Comparison of ENCODE assay signal across 15 cellular contexts in the genomic region with DNA sequence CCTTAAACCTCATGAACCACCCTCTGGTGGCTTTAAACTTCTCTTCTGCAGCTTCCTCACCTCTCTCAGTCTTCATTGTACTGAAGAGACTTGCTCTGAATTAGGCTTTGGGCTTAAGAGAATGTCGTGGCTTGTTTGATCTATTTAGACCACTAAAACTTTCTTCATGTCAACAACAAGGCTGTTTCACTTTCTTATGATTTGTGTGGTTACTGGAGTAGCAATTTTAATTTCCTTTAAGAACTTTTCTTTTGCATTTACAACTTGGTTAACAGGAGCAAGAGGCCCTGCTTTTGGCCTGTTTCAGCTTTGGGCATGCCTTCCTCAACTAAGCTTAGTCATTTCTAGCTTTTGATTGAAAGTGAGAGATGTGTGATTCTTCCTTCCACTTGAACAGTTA. TPM values are rescaled to one million over a fixed set of nuclear protein-coding genes. Genes with fewer than 3 reads are reported as not detected.
DNase-seq lines count a peak whose midpoint lies in the region; ATAC-seq and TF ChIP-seq lines count a peak whose summit lies in the region.
"Had no signal": no experiment of that assay in that cellular context is flagged by ENCODE, and none has a peak within 500 bp of the region (broad histone marks: within the 10 kb centered on the region; RNA-seq: fewer than 3 reads in every experiment).

No MANE protein-coding gene starts in this region.

- H3K4me3 Mint-ChIP-seq in T-cell (peak overlapping the region in 2 of 3 donors; percentile 22 to 38), mesothelial cell of epicardium (no peak overlapping the region)
- H3K4me3 Mint-ChIP-seq in stimulated activated naive CD8-positive, alpha-beta T cell treated with anti-CD3 and anti-CD28 coated beads, Interleukin-15, Interleukin-2, amounts not matched to agents 100 ng/mL and 50 ng/mL, for 24 hours, result peak overlapping the region; percentile 0

- CTCF ChIA-PET in T-cell (lab: Charles Lee), result interaction anchor here in 1 of 2 donors (0.6 to 1.5 kb wide), 2 partner anchors 29 to 268 kb away, joined by 4 to 5 read pairs; no protein-coding TSS in a partner anchor

- TF ChIP-seq CTCF in mesothelial cell of epicardium (IDR thresholded peaks at IDR 0.05; ENCODE audit: unreplicated experiment), result no peak

- ATAC-seq in T-cell (replicated peaks in 1 of 4) (peak; percentile 84 to 96 (median 88)), GM18907 (IDR thresholded peaks at IDR 0.05; ENCODE audit: unreplicated experiment) (no peak)

- H3K4me1 Mint-ChIP-seq in T-cell (peaks cover 36 to 38% (median 37%) of the 10 kb centered on the region in 3 donors), mesothelial cell of epicardium (no peaks in the 10 kb centered on the region)
- H3K4me1 Mint-ChIP-seq in stimulated activated naive CD8-positive, alpha-beta T cell treated with anti-CD3 and anti-CD28 coated beads, Interleukin-15, Interleukin-2, amounts not matched to agents 100 ng/mL and 50 ng/mL, for 24 hours (ENCODE audit: low read depth), result peaks cover 34% of the 10 kb centered on the region

- H3K36me3 Mint-ChIP-seq in T-cell, result peaks cover 28% of the 10 kb centered on the region
- H3K36me3 Mint-ChIP-seq in stimulated activated naive CD8-positive, alpha-beta T cell treated with anti-CD3 and anti-CD28 coated beads, Interleukin-15, Interleukin-2, amounts not matched to agents 100 ng/mL and 50 ng/mL, for 24 hours (ENCODE audit: low read depth), result no peaks in the 10 kb centered on the region
- peaks cover 12% of the 10 kb centered on the region for H3K36me3 Mint-ChIP-seq in mesothelial cell of epicardium

- POLR2A ChIA-PET in T-cell (lab: Charles Lee), result interaction anchor here in 1 of 2 donors (1.2 kb wide), 1 partner anchor 97 kb away, joined by 4 read pairs; no protein-coding TSS in a partner anchor

- no peaks in the 10 kb centered on the region for H3K27me3 Mint-ChIP-seq in T-cell
- no peaks in the 10 kb centered on the region for H3K27me3 Mint-ChIP-seq in stimulated activated naive CD8-positive, alpha-beta T cell treated with anti-CD3 and anti-CD28 coated beads, Interleukin-15, Interleukin-2, amounts not matched to agents 100 ng/mL and 50 ng/mL, for 24 hours
- H3K27me3 Mint-ChIP-seq in mesothelial cell of epicardium (ENCODE audit: low read depth), result no peaks in the 10 kb centered on the region

- H3K27ac Mint-ChIP-seq in T-cell, result peak overlapping the region; percentile 75 to 83
- peak overlapping the region; percentile 1 for H3K27ac Mint-ChIP-seq in stimulated activated naive CD8-positive, alpha-beta T cell treated with anti-CD3 and anti-CD28 coated beads, Interleukin-15, Interleukin-2, amounts not matched to agents 100 ng/mL and 50 ng/mL, for 24 hours
- no peak overlapping the region for H3K27ac Mint-ChIP-seq in mesothelial cell of epicardium

- H3K9me3 Mint-ChIP-seq in T-cell (peaks cover 0 to 10% (median 2%) of the 10 kb centered on the region in 3 donors), mesothelial cell of epicardium (peaks cover 41% of the 10 kb centered on the region)
- no peaks in the 10 kb centered on the region for H3K9me3 Mint-ChIP-seq in stimulated activated naive CD8-positive, alpha-beta T cell treated with anti-CD3 and anti-CD28 coated beads, Interleukin-15, Interleukin-2, amounts not matched to agents 100 ng/mL and 50 ng/mL, for 24 hours

- DNase-seq in activated T-cell treated with anti-CD3 and anti-CD28 coated beads for 24 hours (ENCODE audit: low read depth), result peak; percentile 7
- no peak for DNase-seq in activated T-cell treated with anti-CD3 and anti-CD28 coated beads for 4 hours
- peak in 9 of 34 experiments; percentile 6 to 29 (median 9) for DNase-seq in T-cell
- peak; percentile 46 for DNase-seq in central memory CD4-positive, alpha-beta T cell
- no peak for DNase-seq in mesothelial cell of epicardium (ENCODE audit: low spot score in 2 of 2, unreplicated experiment in 2 of 2)
- DNase-seq in C1 segment of cervical spinal cord (lab: John Stamatoyannopoulos, UW), result no peak
- DNase-seq: activated CD8-positive, alpha-beta memory T cell treated with anti-CD3 and anti-CD28 coated beads, Interleukin-2, amount 50 U/mL, for 4 hours; brain microvascular endothelial cell; DMS 273 treated with DMSO at 0.1 percent for 48 hours; KG1; NCI-H146; NCI-H526 treated with DMSO at 0.1 percent for 48 hours; RPMI8226 had no signal

RNA-seq across cellular contexts. Expression of gene CDHR3, which starts 38.1 kb away (rescaled TPM):
- 10 to 100 TPM; 10.5 to 18.5 (median 14.5) TPM for total RNA-seq in T-cell
- total RNA-seq in mesothelial cell of epicardium, result 2.5 to 3.6 TPM (median 3.2 TPM) in 3 replicates

RNA-seq across cellular contexts. Expression of gene ATXN7L1, which starts 48.6 kb away (rescaled TPM):
- total RNA-seq in T-cell, result 10 to 100 TPM; 42.3 to 54.7 (median 47.4) TPM
- 17.9 to 18.7 TPM (median 18.0 TPM) in 3 replicates for total RNA-seq in mesothelial cell of epicardium

Comparison
In these comparisons a context has a peak if more than half of its experiments do, and no peak if none do; other contexts are left out.
1. DNase-seq: peak in activated T-cell treated with anti-CD3 and anti-CD28 coated beads for 24 hours (single experiment) and central memory CD4-positive, alpha-beta T cell (single experiment); none in activated T-cell treated with anti-CD3 and anti-CD28 coated beads for 4 hours (single experiment), mesothelial cell of epicardium (0 of 2) and C1 segment of cervical spinal cord (0 of 14).